ENCODE assay signal across 7 cellular contexts in the genomic region with DNA sequence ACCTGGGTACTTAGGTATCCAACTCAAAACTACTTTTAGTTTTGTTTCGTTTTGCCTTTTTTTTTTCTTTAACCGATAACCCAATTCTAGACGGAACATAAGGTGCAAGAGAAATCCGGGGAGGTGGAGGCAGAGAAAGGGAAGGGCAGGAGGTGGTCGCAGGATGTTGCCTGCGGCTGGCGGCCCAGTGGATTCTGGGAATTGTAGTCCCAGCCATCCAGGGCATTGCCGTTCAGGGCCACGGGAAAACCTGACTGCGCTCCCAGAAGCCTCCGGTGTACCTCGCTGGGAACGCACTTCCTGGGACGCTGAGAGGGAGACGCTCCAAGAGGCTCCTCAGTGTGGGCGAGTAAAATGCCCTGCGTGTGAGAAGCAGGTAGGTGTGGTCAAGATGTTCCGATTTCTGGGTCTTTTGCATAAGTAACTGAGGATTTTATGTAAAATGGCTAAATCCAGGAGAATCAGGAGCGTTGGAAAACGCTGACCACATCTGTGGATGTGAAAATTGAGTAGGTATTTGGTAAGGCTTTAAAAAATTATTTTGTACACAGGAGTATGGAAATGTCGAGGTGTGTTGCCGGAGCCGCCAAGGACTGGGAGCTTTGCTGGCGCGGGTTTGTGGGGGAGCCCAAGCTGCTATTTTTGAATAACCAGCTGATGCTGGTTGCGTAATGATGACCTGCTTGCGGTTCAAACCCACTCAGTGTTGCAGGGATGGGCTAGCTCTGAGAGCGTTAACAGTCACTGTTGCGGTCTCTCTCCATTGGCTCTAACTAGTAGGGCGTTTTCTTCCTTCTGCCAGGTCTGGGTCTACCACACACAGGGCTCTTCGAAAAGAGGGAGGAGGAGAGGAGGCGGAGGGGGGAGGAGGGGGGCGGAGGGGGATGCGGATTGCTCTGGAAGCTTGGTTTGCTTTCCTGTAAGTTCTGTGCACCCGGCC.
A peak's percentile ranks its signal among the peaks of the same experiment; 100 is the strongest.
DNase-seq lines count a peak whose midpoint lies in the region; ATAC-seq and TF ChIP-seq lines count a peak whose summit lies in the region.

TSS of gene CLDN12 (plus strand) at position 288 of the 940 bp plus-strand sequence. CDS start 9,216 bp downstream, outside the sequence.

- H3K4me3 ChIP-seq in astrocyte of the spinal cord (ENCODE audit: low read depth, low read length) (peak within 1 kb of the TSS; percentile 97), retinal pigment epithelial cell (ENCODE audit: low read length) (peak within 1 kb of the TSS; percentile 96)

- in situ Hi-C loops in astrocyte of the spinal cord (cut with HindIII; ENCODE audit: low sequenced_read_pairs) = no loop called here

- TF ChIP-seq CTCF in astrocyte of the spinal cord (IDR thresholded peaks at IDR 0.05; ENCODE audit: low read depth, low read length) (no peak), retinal pigment epithelial cell (conservative IDR thresholded peaks at IDR 0.05; ENCODE audit: low read depth, low read length) (no peak)

- ATAC-seq in GM18508 (IDR thresholded peaks at IDR 0.05; ENCODE audit: insufficient read depth, unreplicated experiment) (peak; percentile 96), HG02973 (IDR thresholded peaks at IDR 0.05; ENCODE audit: unreplicated experiment) (peak; percentile 99)

- DNase-seq in NCI-H1930 (lab: John Stamatoyannopoulos, UW) (peak; percentile 90 to 94), T1000 (lab: John Stamatoyannopoulos, UW) (peak; percentile 40), astrocyte of the spinal cord (ENCODE audit: low read depth, low spot score) (peak; percentile 98), hypothalamus (lab: John Stamatoyannopoulos, UW) (peak in 50 of 51 donors; percentile 14 to 91 (median 70)), retinal pigment epithelial cell (ENCODE audit: low read depth) (peak; percentile 95)

Comparison
In these comparisons a context has a peak if more than half of its experiments do, and no peak if none do; other contexts are left out.
1. Peak in every context shown above with its lines: DNase-seq, ATAC-seq and H3K4me3 ChIP-seq.
2. DNase-seq: peak in every context shown above with its lines; median percentile 98 in astrocyte of the spinal cord; 95 in retinal pigment epithelial cell; 92 in NCI-H1930; 70 in hypothalamus; 40 in T1000.